Comparison of ENCODE assay signal across 1 cellular context in genomic region chr2:195513119-195513518, GRCh38.
A peak's percentile ranks its signal among the peaks of the same experiment; 100 is the strongest.
TF ChIP-seq lines count a peak whose summit lies in the region.

No MANE protein-coding gene starts in this region.

TF ChIP-seq in K562, 482 proteins besides CTCF, POLR2A, EP300 and RAD21 (continued from another document and continues in another):
- TF ChIP-seq AFF4 (CRISPR knock-in tag; IDR thresholded peaks at IDR 0.05) (no peak), AFF1 (IDR thresholded peaks at IDR 0.05; ENCODE audit: low read depth in 1 of 2, partially characterized antibody in 2 of 2) (no peak), RBM34 (IDR thresholded peaks at IDR 0.05; ENCODE audit: borderline replicate concordance, insufficient read depth, low read length) (no peak), HIVEP1 (CRISPR knock-in tag; IDR thresholded peaks at IDR 0.05) (no peak), SPI1 (IDR thresholded peaks at IDR 0.05; ENCODE audit: borderline replicate concordance, low read depth, low read length) (no peak), ZBTB12 (CRISPR knock-in tag; IDR thresholded peaks at IDR 0.05) (peak; percentile 39; the same call in 1 of the 2 replicates), TBP (optimal IDR thresholded peaks at IDR 0.05; ENCODE audit: low read depth, low read length) (peak; percentile 28), ZNF830 (CRISPR knock-in tag; IDR thresholded peaks at IDR 0.05) (no peak), PHF8 (IDR thresholded peaks at IDR 0.05; ENCODE audit: borderline replicate concordance, low read length) (no peak), NFE2 (IDR thresholded peaks at IDR 0.05; ENCODE audit: low read depth) (peak; percentile 59; the same call in 1 of the 2 replicates), FOXM1 (IDR thresholded peaks at IDR 0.05; ENCODE audit: low read depth) (peak; percentile 83), FOXM1 (CRISPR knock-in tag; IDR thresholded peaks at IDR 0.05; ENCODE audit: low read depth) (no peak), BMI1 (IDR thresholded peaks at IDR 0.05; ENCODE audit: low read length) (no peak), ZBED1 (IDR thresholded peaks at IDR 0.05) (no peak), ZMIZ1 (IDR thresholded peaks at IDR 0.05; ENCODE audit: low read depth in 2 of 2, low read length in 2 of 2) (peak in 1 of 2 experiments; percentile 80; a peak in 2 of 4 replicates), ZNF23 (CRISPR knock-in tag; IDR thresholded peaks at IDR 0.05) (no peak), RFX5 (IDR thresholded peaks at IDR 0.05; ENCODE audit: low read depth, low read length) (no peak), SRSF1 (IDR thresholded peaks at IDR 0.05; ENCODE audit: low read depth, low read length) (no peak), CBFA2T3 (IDR thresholded peaks at IDR 0.05) (peak; percentile 97), CAMTA2 (CRISPR knock-in tag; conservative IDR thresholded peaks at IDR 0.05) (no peak), THRAP3 (IDR thresholded peaks at IDR 0.05; ENCODE audit: borderline replicate concordance) (no peak), CREB3 (tag; conservative IDR thresholded peaks at IDR 0.05; ENCODE audit: low read depth) (no peak), IRF9 (tag; IDR thresholded peaks at IDR 0.05) (no peak), ZBTB34 (CRISPR knock-in tag; IDR thresholded peaks at IDR 0.05) (no peak), ZNF699 (CRISPR knock-in tag; IDR thresholded peaks at IDR 0.05; ENCODE audit: insufficient replicate concordance) (no peak), PPARD (CRISPR knock-in tag; IDR thresholded peaks at IDR 0.05) (no peak), HEY1 (CRISPR knock-in tag; IDR thresholded peaks at IDR 0.05; ENCODE audit: borderline replicate concordance) (no peak), ZBTB49 (CRISPR knock-in tag; IDR thresholded peaks at IDR 0.05; ENCODE audit: borderline replicate concordance) (no peak), ILF3 (IDR thresholded peaks at IDR 0.05; ENCODE audit: borderline replicate concordance) (no peak), ZNF354B (CRISPR knock-in tag; IDR thresholded peaks at IDR 0.05) (no peak), TRIM25 (IDR thresholded peaks at IDR 0.05; ENCODE audit: borderline replicate concordance) (no peak), LCOR (CRISPR knock-in tag; IDR thresholded peaks at IDR 0.05) (peak; percentile 89), CTCFL (IDR thresholded peaks at IDR 0.05; ENCODE audit: borderline replicate concordance, insufficient read depth, low read depth, low read length, poor library complexity, severe bottlenecking) (no peak), CBX3 (IDR thresholded peaks at IDR 0.05; ENCODE audit: borderline replicate concordance in 1 of 2, low read length in 2 of 2) (peak in 1 of 2 experiments; percentile 88; a peak in 2 of 3 replicates), ZNF695 (CRISPR knock-in tag; IDR thresholded peaks at IDR 0.05) (no peak), RFX1 (IDR thresholded peaks at IDR 0.05) (no peak)
